ENCODE assay signal across 23 cellular contexts in the genomic region with DNA sequence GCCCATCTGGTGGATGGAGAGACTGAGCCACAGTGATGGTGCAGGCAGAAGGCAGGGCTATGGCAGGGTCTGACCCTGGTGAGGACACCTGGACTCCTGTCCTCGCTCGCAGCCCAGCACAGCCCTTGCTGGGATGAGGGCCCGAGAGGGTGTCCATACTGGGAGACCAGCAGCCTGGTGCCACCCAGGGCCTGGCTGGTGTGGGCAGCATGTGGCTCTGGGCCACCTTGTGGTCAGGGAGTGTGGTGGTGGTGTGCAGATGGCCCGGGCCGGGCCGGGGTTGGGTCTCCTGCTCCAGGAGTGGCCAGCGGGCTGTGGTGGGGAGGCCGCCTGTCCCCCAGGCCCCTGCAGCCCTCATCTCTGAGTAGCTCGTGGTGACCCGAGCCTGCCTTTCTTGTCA. TPM values are rescaled to one million over a fixed set of nuclear protein-coding genes. Genes with fewer than 3 reads are reported as not detected.
DNase-seq lines count a peak whose midpoint lies in the region; ATAC-seq, FAIRE-seq and TF ChIP-seq lines count a peak whose summit lies in the region.
"Had no signal": no experiment of that assay in that cellular context is flagged by ENCODE, and none has a peak within 500 bp of the region (broad histone marks: within the 10 kb centered on the region; RNA-seq: fewer than 3 reads in every experiment).

No MANE protein-coding gene starts in this region.

- TF ChIP-seq EP300 in HepG2 (IDR thresholded peaks at IDR 0.05; ENCODE audit: low read depth in 2 of 2, low read length in 2 of 2), result no peak
- TF ChIP-seq EP300 in HepG2 (CRISPR knock-in tag; IDR thresholded peaks at IDR 0.05; ENCODE audit: borderline replicate concordance), result no peak
- no peak for TF ChIP-seq EP300 in stomach (IDR thresholded peaks at IDR 0.05)

- H3K9me2 ChIP-seq in PC-9 (ENCODE audit: insufficient read depth), result no peaks in the 10 kb centered on the region

- TF ChIP-seq CTCF in PC-9 (conservative IDR thresholded peaks at IDR 0.05) (peak; percentile 25; the same call in 1 of the 2 replicates), HepG2 (CRISPR knock-in tag; IDR thresholded peaks at IDR 0.05) (0 out of 2 replicates have a peak, but pooled peaks have one; percentile 11), stomach (IDR thresholded peaks at IDR 0.05) (no peak), uterus (IDR thresholded peaks at IDR 0.05) (no peak)

- H2AFZ ChIP-seq in PC-9, result no peak overlapping the region
- H2AFZ ChIP-seq in HepG2 (ENCODE audit: low read length), result no peak overlapping the region
- H2AFZ ChIP-seq: GM23248 had no signal

- no peaks in the 10 kb centered on the region for H3K9me3 ChIP-seq in PC-9 (ENCODE audit: insufficient read depth, low read depth)
- no peaks in the 10 kb centered on the region for H3K9me3 ChIP-seq in HepG2 (ENCODE audit: low read length)
- no peaks in the 10 kb centered on the region for H3K9me3 ChIP-seq in stomach
- H3K9me3 ChIP-seq in uterus, result no peaks in the 10 kb centered on the region
- H3K9me3 ChIP-seq: BLaER1 treated with 17β-estradiol and CSF1 and Interleukin-3, amounts not matched to agents 10 nM and 100 nM had no signal

- H3K4me3 ChIP-seq in PC-9, result no peak overlapping the region
- H3K4me3 ChIP-seq in HepG2 (replicated peaks in 1 of 3; ENCODE audit: insufficient read depth in 1 of 3, low read depth in 2 of 3, low read length in 3 of 3), result no peak overlapping the region
- H3K4me3 ChIP-seq in stomach, result no peak overlapping the region
- no peak overlapping the region for H3K4me3 ChIP-seq in uterus
- H3K4me3 ChIP-seq: BLaER1 treated with 17β-estradiol and CSF1 and Interleukin-3, amounts not matched to agents 10 nM and 100 nM; GM23248 had no signal

- no peaks in the 10 kb centered on the region for H3F3A ChIP-seq in PC-9 (ENCODE audit: insufficient read depth, low read depth)

- H3K79me2 ChIP-seq in PC-9 (ENCODE audit: low read depth) (no peaks in the 10 kb centered on the region), HepG2 (ENCODE audit: insufficient read depth, low read length) (no peaks in the 10 kb centered on the region)

- H3K4me1 ChIP-seq in PC-9 (replicated peaks; ENCODE audit: insufficient read depth), result no peaks in the 10 kb centered on the region
- no peaks in the 10 kb centered on the region for H3K4me1 ChIP-seq in HepG2 (ENCODE audit: insufficient read depth, low read length)
- no peaks in the 10 kb centered on the region for H3K4me1 ChIP-seq in stomach
- H3K4me1 ChIP-seq in uterus, result no peaks in the 10 kb centered on the region

- intact Hi-C loops in PC-9 (cut with micrococcal nuclease; ENCODE audit: unreplicated experiment) (no loop called here), HepG2 (cut with micrococcal nuclease; ENCODE audit: unreplicated experiment) (loop anchor here (10.0 kb wide), 1 partner anchor 434 kb away; the partner anchor contains the start of gene RAMP3), stomach (cut with DNase I; ENCODE audit: low total_unique reads) (no loop called here), uterus (cut with DNase I; ENCODE audit: low total_unique reads) (no loop called here)

- no peak overlapping the region for H3K9ac ChIP-seq in HepG2 (ENCODE audit: insufficient read depth, low read depth, low read length)
- H3K9ac ChIP-seq: BLaER1 treated with 17β-estradiol and CSF1 and Interleukin-3, amounts not matched to agents 10 nM and 100 nM; GM23248 had no signal

- no peak overlapping the region for H3K27ac ChIP-seq in PC-9
- H3K27ac ChIP-seq in HepG2 (ENCODE audit: extremely low read length, insufficient read depth, low read length), result no peak overlapping the region
- no peak overlapping the region for H3K27ac ChIP-seq in stomach
- H3K27ac ChIP-seq in uterus, result no peak overlapping the region
- H3K27ac ChIP-seq: BLaER1 treated with 17β-estradiol and CSF1 and Interleukin-3, amounts not matched to agents 10 nM and 100 nM; GM23248 had no signal

- FAIRE-seq in HepG2 (lab: Jason Lieb, UNC), result no peak
- FAIRE-seq: A204.1, D721Med, GM12891, GM18507 had no signal

- no peak for TF ChIP-seq RAD21 in HepG2 (CRISPR knock-in tag; IDR thresholded peaks at IDR 0.05)

- BruUV-seq in PC-9 (replicated peaks; lab: Mats Ljungman, UMichigan) (no TSS peak), HepG2 (replicated peaks; lab: Mats Ljungman, UMichigan) (no TSS peak)

- POLR2A ChIA-PET in PC-9 (lab: Charles Lee; ENCODE audit: unreplicated experiment) (interaction anchor here (0.6 kb wide), 1 partner anchor 26 kb away, joined by 5 read pairs; no protein-coding TSS in a partner anchor), HepG2 (lab: Yijun Ruan, JAX) (no interaction called here)

- TF ChIP-seq POLR2A in HepG2 (IDR thresholded peaks at IDR 0.05; ENCODE audit: insufficient read depth in 1 of 2, low read depth in 2 of 2, low read length in 2 of 2), result no peak
- no peak for TF ChIP-seq POLR2A in stomach (IDR thresholded peaks at IDR 0.05)
- TF ChIP-seq POLR2A in uterus (IDR thresholded peaks at IDR 0.05), result no peak

- WGBS in HepG2 (ENCODE audit: low lambda C conversion rate), result no CpG with 5 or more reads among the region's 10 CpGs
- WGBS in stomach, 5 donors, result 82 to 98% (median 89%) methylated on average over 5 to 10 of the region's 10 CpGs

- peak; percentile 44 for DNase-seq in activated effector memory CD4-positive, alpha-beta T cell treated with anti-CD3 and anti-CD28 coated beads, Interleukin-2, amount 50 U/mL, for 16 hours
- DNase-seq in activated effector memory CD4-positive, alpha-beta T cell treated with Interleukin-2 at 50 U/mL for 16 hours, result no peak
- DNase-seq in PC-9, result no peak
- DNase-seq in HepG2 (ENCODE audit: low spot score), result no peak
- peak; percentile 24 for DNase-seq in stomach
- no peak for DNase-seq in OCI-M1 (lab: John Stamatoyannopoulos, UW)
- no peak for DNase-seq in uterus
- DNase-seq: CD8-positive, alpha-beta memory T cell; DND-41; GDM1; GM23248; Kasumi-1; MM.1S; NCI-H1092 treated with DMSO at 0.1 percent for 48 hours; NCI-H2227 treated with DMSO at 0.1 percent for 48 hours; NCI-H524; SIG-M5 had no signal

- peak; percentile 73 for ATAC-seq in HepG2
- no peak for ATAC-seq in HG03108 (IDR thresholded peaks at IDR 0.05; ENCODE audit: unreplicated experiment)

- CTCF ChIA-PET in PC-9 (lab: Charles Lee), result interaction anchor here (0.6 kb wide), 1 partner anchor 1565 kb away, joined by 3 read pairs; no protein-coding TSS in a partner anchor
- CTCF ChIA-PET in HepG2 (lab: Yijun Ruan, JAX; ENCODE audit: low intra/inter-chr PET ratio, low total read pairs), result no interaction called here

- H3K27me3 ChIP-seq in PC-9 (ENCODE audit: insufficient read depth, low read depth) (peaks cover 99% of the 10 kb centered on the region), HepG2 (ENCODE audit: control insufficient read depth in 1 of 2, insufficient read depth in 2 of 2, low read length in 2 of 2) (peaks cover 0 to 18% of the 10 kb centered on the region in 2 experiments; a peak in 4 of 5 replicates), stomach (no peaks in the 10 kb centered on the region), uterus (no peaks in the 10 kb centered on the region)
- H3K27me3 ChIP-seq: BLaER1 treated with 17β-estradiol and CSF1 and Interleukin-3, amounts not matched to agents 10 nM and 100 nM had no signal

- H3K4me2 ChIP-seq in PC-9 (no peak overlapping the region), HepG2 (ENCODE audit: low read depth, low read length) (no peak overlapping the region)
- H3K4me2 ChIP-seq: BLaER1 treated with 17β-estradiol and CSF1 and Interleukin-3, amounts not matched to agents 10 nM and 100 nM had no signal

- H3K36me3 ChIP-seq in PC-9 (ENCODE audit: low read depth) (no peaks in the 10 kb centered on the region), HepG2 (replicated peaks in 1 of 2; ENCODE audit: control insufficient read depth in 1 of 2, insufficient read depth in 2 of 2, low read length in 2 of 2) (no peaks in the 10 kb centered on the region), stomach (no peaks in the 10 kb centered on the region), uterus (no peaks in the 10 kb centered on the region)
- H3K36me3 ChIP-seq: BLaER1 treated with 17β-estradiol and CSF1 and Interleukin-3, amounts not matched to agents 10 nM and 100 nM had no signal

- H4K20me1 ChIP-seq in PC-9 (ENCODE audit: insufficient read depth) (no peaks in the 10 kb centered on the region), HepG2 (ENCODE audit: insufficient read depth, low read length) (0 out of 2 replicates have a peak, but pooled peaks cover 3% of the 10 kb centered on the region)

- in situ Hi-C loops in HepG2 (cut with HindIII; ENCODE audit: extremely low pct_ligation_motif_present, low pct_unique_long_range_greater_than_20kb), result loop anchor here (25.0 kb wide), 1 partner anchor 427 kb away; the partner anchor contains the start of gene RAMP3

RNA-seq across cellular contexts. Expression of gene ADCY1, which starts 14.9 kb away (rescaled TPM):
- total RNA-seq in PC-9 (2021), result not detected in 2 replicates
- 0.80 and 1.5 TPM in 2 replicates for total RNA-seq in HepG2 (2016; rRNA removed; fragmentation: Illumina TruSeq; extraction: Trizol)
- 0.81 and 1.2 TPM in 2 replicates for total RNA-seq in HepG2 (2016; cell fraction: cytosol; rRNA removed; fragmentation: Illumina TruSeq; extraction: Trizol; ENCODE audit: low read depth)
- 0.76 and 0.89 TPM in 2 replicates for total RNA-seq in HepG2 (2016; cell fraction: insoluble cytoplasmic fraction; rRNA removed; fragmentation: Illumina TruSeq; extraction: Trizol)
- total RNA-seq in HepG2 (2016; cell fraction: membrane; rRNA removed; fragmentation: Illumina TruSeq; extraction: Trizol), result 1.7 and 1.9 TPM in 2 replicates
- total RNA-seq in HepG2 (2016; cell fraction: nucleus; rRNA removed; fragmentation: Illumina TruSeq; extraction: Trizol), result 0.63 and 1.2 TPM in 2 replicates
- polyA plus RNA-seq in HepG2 (2011; rRNA removed), result 1.0 and 1.2 TPM in 2 replicates
- 1.2 and 1.4 TPM in 2 replicates for polyA plus RNA-seq in HepG2 (2011; cell fraction: cytosol; rRNA removed)
- 1.0 TPM in 2 replicates for polyA plus RNA-seq in HepG2 (2011; cell fraction: nucleus; rRNA removed)
- polyA plus RNA-seq in HepG2 (2012), result 0.47 and 0.72 TPM in 2 replicates
- 1.3 TPM in 2 replicates for polyA plus RNA-seq in HepG2 (2016; cell fraction: cytosol; fragmentation: Illumina TruSeq; extraction: Trizol; ENCODE audit: low read depth)
- polyA plus RNA-seq in HepG2 (2016; cell fraction: insoluble cytoplasmic fraction; fragmentation: Illumina TruSeq; extraction: Trizol; ENCODE audit: low read depth), result 0.51 and 0.62 TPM in 2 replicates
- 1.5 and 1.6 TPM in 2 replicates for polyA plus RNA-seq in HepG2 (2016; cell fraction: membrane; fragmentation: Illumina TruSeq; extraction: Trizol; ENCODE audit: low read depth)
- 0.71 and 1.2 TPM in 2 replicates for polyA plus RNA-seq in HepG2 (2016; cell fraction: nucleus; fragmentation: Illumina TruSeq; extraction: Trizol; ENCODE audit: insufficient read depth, low read depth)
- polyA minus RNA-seq in HepG2 (2011; rRNA and poly(A)+ RNA removed; ENCODE audit: low replicate concordance), result 1.9 TPM in 1 of 2 replicates, not detected in the other
- 0.30 and 0.35 TPM in 2 replicates for polyA minus RNA-seq in HepG2 (2011; cell fraction: cytosol; rRNA and poly(A)+ RNA removed)
- polyA minus RNA-seq in HepG2 (2011; cell fraction: nucleus; rRNA and poly(A)+ RNA removed), result 0.64 and 1.6 TPM in 2 replicates
- total RNA-seq in stomach, result 1 to 10 TPM in 3 of 5 donors, under 1 TPM in 2; 0.45 to 1.8 (median 1.5) TPM
- polyA plus RNA-seq in stomach, result 1 to 10 TPM in 2 of 3 donors, under 1 TPM in 1; 0.33 to 1.5 (median 1.1) TPM
- total RNA-seq in uterus, result 1 to 10 TPM in 2 of 4 donors, under 1 TPM in 1, not detected in 1; under 0.01 to 4.3 (median 4.1) TPM
- polyA plus RNA-seq: CD8-positive, alpha-beta memory T cell; GM23248 had no signal

Comparison
In these comparisons a context has a peak if more than half of its experiments do, and no peak if none do; other contexts are left out.
1. DNase-seq: peak in activated effector memory CD4-positive, alpha-beta T cell treated with anti-CD3 and anti-CD28 coated beads, Interleukin-2, amount 50 U/mL, for 16 hours (single experiment) and stomach (single experiment); none in activated effector memory CD4-positive, alpha-beta T cell treated with Interleukin-2 at 50 U/mL for 16 hours (single experiment), PC-9 (0 of 2), HepG2 (single experiment), OCI-M1 (single experiment) and uterus (0 of 2).
2. CTCF ChIP-seq: peak in PC-9 (single experiment) and HepG2 (single experiment); none in stomach (0 of 7) and uterus (0 of 4).